In genomic region chr11:67178421-67178820, GRCh38 we compare ENCODE assay signal across 1 cellular context.
TF ChIP-seq lines count a peak whose summit lies in the region.

No MANE protein-coding gene starts in this region.

TF ChIP-seq in IMR-90, 13 proteins besides CTCF, POLR2A, EP300 and RAD21:
- TF ChIP-seq NFE2L2 (IDR thresholded peaks at IDR 0.05; ENCODE audit: low read depth, low read length) = no peak
